24 cellular contexts compared by ENCODE assay signal in genomic region chr12:107570721-107571120, GRCh38.
DNase-seq lines count a peak whose midpoint lies in the region; ATAC-seq, FAIRE-seq and TF ChIP-seq lines count a peak whose summit lies in the region.
"Had no signal": no experiment of that assay in that cellular context is flagged by ENCODE, and none has a peak within 500 bp of the region (broad histone marks: within the 10 kb centered on the region; RNA-seq: fewer than 3 reads in every experiment).

No MANE protein-coding gene starts in this region.

- intact Hi-C loops in IMR-90 (cut with micrococcal nuclease) (no loop called here), PC-3 (cut with micrococcal nuclease) (no loop called here), endothelial cell of umbilical vein (cut with micrococcal nuclease) (no loop called here)

- DNase-seq in IMR-90 = peak; percentile 67
- peak; percentile 28 for DNase-seq in PC-3
- DNase-seq in endothelial cell of umbilical vein (ENCODE audit: low read depth, low spot score) = peak; percentile 66
- DNase-seq in renal cortical epithelial cell (ENCODE audit: low read depth) = peak; percentile 57
- DNase-seq in NCI-H2196 (lab: John Stamatoyannopoulos, UW; ENCODE audit: unreplicated experiment) = no peak
- DNase-seq in effector memory CD4-positive, alpha-beta T cell = no peak
- DNase-seq: activated CD4-positive, alpha-beta T cell treated with anti-CD3 and anti-CD28 coated beads for 1 hour; activated CD8-positive, alpha-beta memory T cell treated with anti-CD3 and anti-CD28 coated beads, Interleukin-2, amount 10 ng/mL, durations not matched to agents 7 days and 5 days; activated effector memory CD4-positive, alpha-beta T cell treated with anti-CD3 and anti-CD28 coated beads, Interleukin-2, amount 50 U/mL, for 16 hours; H7; heart left ventricle; mesendoderm; NCI-H1417 treated with DMSO at 0.1 percent for 48 hours; NCI-H510A; nephron progenitor cell; stimulated activated CD4-positive, alpha-beta T cell treated with anti-CD3 and anti-CD28 coated beads, Interleukin-12 subunit alpha, Interleukin-12 subunit beta, amount 100 ng/mL, for 4 hours; tibial artery had no signal

- H3K9me3 ChIP-seq in IMR-90 (ENCODE audit: control insufficient read depth, insufficient read depth, low read length) = no peaks in the 10 kb centered on the region
- H3K9me3 ChIP-seq in PC-3 (ENCODE audit: low read length) = no peaks in the 10 kb centered on the region
- H3K9me3 ChIP-seq in endothelial cell of umbilical vein (replicated peaks; ENCODE audit: control insufficient read depth, insufficient read depth, low read length) = no peaks in the 10 kb centered on the region
- no peaks in the 10 kb centered on the region for H3K9me3 ChIP-seq in effector memory CD4-positive, alpha-beta T cell (ENCODE audit: control insufficient read depth, low read length)
- H3K9me3 ChIP-seq: prostate gland, tibial artery had no signal

- H4K5ac ChIP-seq in IMR-90 (ENCODE audit: low read depth, low read length) = no peak overlapping the region

- no peaks in the 10 kb centered on the region for H3K79me2 ChIP-seq in PC-3 (ENCODE audit: low read length)
- no peaks in the 10 kb centered on the region for H3K79me2 ChIP-seq in endothelial cell of umbilical vein (ENCODE audit: control insufficient read depth, insufficient read depth, low read length)

- H2AK5ac ChIP-seq in IMR-90 (ENCODE audit: low read depth, low read length) = no peak overlapping the region

- H3K27me3 ChIP-seq in IMR-90 (ENCODE audit: control insufficient read depth, insufficient read depth, low read length) (no peaks in the 10 kb centered on the region), PC-3 (ENCODE audit: low read length) (no peaks in the 10 kb centered on the region), endothelial cell of umbilical vein (ENCODE audit: control insufficient read depth in 2 of 2, insufficient read depth in 2 of 2, low read length in 2 of 2) (no peaks in the 10 kb centered on the region)
- no peaks in the 10 kb centered on the region for H3K27me3 ChIP-seq in effector memory CD4-positive, alpha-beta T cell (replicated peaks; ENCODE audit: control insufficient read depth, insufficient read depth, low read length, poor library complexity, severe bottlenecking)
- H3K27me3 ChIP-seq: BLaER1 treated with 17β-estradiol and CSF1 and Interleukin-3, amounts not matched to agents 10 nM and 100 nM; heart left ventricle; tibial artery had no signal

- no peaks in the 10 kb centered on the region for H3K9me1 ChIP-seq in IMR-90 (ENCODE audit: insufficient read depth, low read length)
- H3K9me1 ChIP-seq in endothelial cell of umbilical vein (replicated peaks; ENCODE audit: control insufficient read depth, extremely low read depth, insufficient read depth, low read length) = no peaks in the 10 kb centered on the region

- in situ Hi-C loops in IMR-90 (cut with MboI; ENCODE audit: low sequenced_read_pairs) = no loop called here

- TF ChIP-seq RAD21 in IMR-90 (IDR thresholded peaks at IDR 0.05; ENCODE audit: low read length) = no peak

- H4K91ac ChIP-seq in IMR-90 (ENCODE audit: insufficient read depth, low read depth, low read length) = no peak overlapping the region

- TF ChIP-seq POLR2A in IMR-90 (IDR thresholded peaks at IDR 0.05; ENCODE audit: low read depth, low read length) (no peak), endothelial cell of umbilical vein (IDR thresholded peaks at IDR 0.05; ENCODE audit: low read depth, low read length) (no peak)

- no peak overlapping the region for H4K8ac ChIP-seq in IMR-90 (ENCODE audit: low read depth in 2 of 2, low read length in 2 of 2)

- dilution Hi-C loops in IMR-90 (cut with HindIII; ENCODE audit: low sequenced_read_pairs, unreplicated experiment) = no loop called here
- dilution Hi-C loops in endothelial cell of umbilical vein (cut with MboI; ENCODE audit: extremely low pct_ligation_motif_present, low sequenced_read_pairs) = no loop called here

- H3K14ac ChIP-seq in IMR-90 (replicated peaks; ENCODE audit: low read depth, low read length) = no peak overlapping the region

- H3K9ac ChIP-seq in IMR-90 (ENCODE audit: low read depth, low read length) (no peak overlapping the region), PC-3 (ENCODE audit: low read length) (no peak overlapping the region), endothelial cell of umbilical vein (replicated peaks; ENCODE audit: extremely low read depth, insufficient read depth, low read length) (no peak overlapping the region)
- H3K9ac ChIP-seq: BLaER1 treated with 17β-estradiol and CSF1 and Interleukin-3, amounts not matched to agents 10 nM and 100 nM had no signal

- no peak overlapping the region for H2BK20ac ChIP-seq in IMR-90 (ENCODE audit: low read depth, low read length)

- H3K4me1 ChIP-seq in IMR-90 (ENCODE audit: control insufficient read depth, insufficient read depth, low read length) (peaks cover 2% of the 10 kb centered on the region), PC-3 (ENCODE audit: insufficient read depth, low read length) (no peaks in the 10 kb centered on the region), endothelial cell of umbilical vein (ENCODE audit: control insufficient read depth, extremely low read depth, insufficient read depth, low read length) (no peaks in the 10 kb centered on the region)
- H3K4me1 ChIP-seq in effector memory CD4-positive, alpha-beta T cell (ENCODE audit: control insufficient read depth, insufficient read depth, low read length, poor library complexity, severe bottlenecking) = no peaks in the 10 kb centered on the region
- H3K4me1 ChIP-seq: heart left ventricle, prostate gland, tibial artery had no signal

- H3K36me3 ChIP-seq in IMR-90 (ENCODE audit: control insufficient read depth, insufficient read depth, low read length) (no peaks in the 10 kb centered on the region), PC-3 (ENCODE audit: low read depth, low read length) (no peaks in the 10 kb centered on the region), endothelial cell of umbilical vein (ENCODE audit: control insufficient read depth in 2 of 2, extremely low read depth in 1 of 2, insufficient read depth in 2 of 2, low read length in 2 of 2) (no peaks in the 10 kb centered on the region)
- no peaks in the 10 kb centered on the region for H3K36me3 ChIP-seq in effector memory CD4-positive, alpha-beta T cell (ENCODE audit: control insufficient read depth, insufficient read depth, low read length)
- H3K36me3 ChIP-seq: heart left ventricle, prostate gland, tibial artery had no signal

- H2BK15ac ChIP-seq in IMR-90 (ENCODE audit: low read depth, low read length) = no peak overlapping the region

- no peak overlapping the region for H3K4me2 ChIP-seq in IMR-90 (ENCODE audit: low read depth, low read length)
- H3K4me2 ChIP-seq in PC-3 (ENCODE audit: low read length) = no peak overlapping the region
- no peak overlapping the region for H3K4me2 ChIP-seq in endothelial cell of umbilical vein (ENCODE audit: insufficient read depth, low read length)
- H3K4me2 ChIP-seq: BLaER1 treated with 17β-estradiol and CSF1 and Interleukin-3, amounts not matched to agents 10 nM and 100 nM had no signal

- H3F3A ChIP-seq in PC-3 (ENCODE audit: low read length, unreplicated experiment) = no peaks in the 10 kb centered on the region

- POLR2A ChIA-PET in IMR-90 (lab: Charles Lee; ENCODE audit: unreplicated experiment) (no interaction called here), PC-3 (lab: Charles Lee; ENCODE audit: unreplicated experiment) (interaction anchor here (0.6 kb wide), 1 partner anchor 74 kb away, joined by 4 read pairs; no protein-coding TSS in a partner anchor), endothelial cell of umbilical vein (lab: Charles Lee) (no interaction called here)

- no peaks in the 10 kb centered on the region for H3K9me2 ChIP-seq in PC-3 (replicated peaks; ENCODE audit: low read length)

- no peak overlapping the region for H2AK9ac ChIP-seq in IMR-90 (replicated peaks; ENCODE audit: low read depth, low read length, poor library complexity)

- no peak overlapping the region for H3K18ac ChIP-seq in IMR-90 (ENCODE audit: low read depth, low read length)

- no peak for FAIRE-seq in endothelial cell of umbilical vein (lab: Jason Lieb, UNC)
- FAIRE-seq: colon, islet of Langerhans had no signal

- H3K4me3 ChIP-seq in IMR-90 (ENCODE audit: insufficient read depth, low read depth, low read length) (no peak overlapping the region), PC-3 (ENCODE audit: low read length) (no peak overlapping the region), endothelial cell of umbilical vein (replicated peaks in 1 of 3; ENCODE audit: insufficient read depth in 1 of 3, low read depth in 1 of 3, low read length in 3 of 3) (no peak overlapping the region)
- no peak overlapping the region for H3K4me3 ChIP-seq in effector memory CD4-positive, alpha-beta T cell (ENCODE audit: insufficient read depth, low read depth, low read length, poor library complexity, severe bottlenecking)
- H3K4me3 ChIP-seq: BLaER1 treated with 17β-estradiol and CSF1 and Interleukin-3, amounts not matched to agents 10 nM and 100 nM; heart left ventricle; prostate gland; SK-N-MC; tibial artery had no signal

- H4K20me1 ChIP-seq in IMR-90 (ENCODE audit: insufficient read depth, low read length) = no peaks in the 10 kb centered on the region
- no peaks in the 10 kb centered on the region for H4K20me1 ChIP-seq in PC-3 (ENCODE audit: low read length)
- H4K20me1 ChIP-seq in endothelial cell of umbilical vein (replicated peaks; ENCODE audit: control insufficient read depth, extremely low read depth, insufficient read depth, low read length) = no peaks in the 10 kb centered on the region

- H2AFZ ChIP-seq in IMR-90 (replicated peaks; ENCODE audit: low read length, poor library complexity) = no peak overlapping the region
- H2AFZ ChIP-seq in PC-3 (ENCODE audit: low read length) = no peak overlapping the region
- no peak overlapping the region for H2AFZ ChIP-seq in endothelial cell of umbilical vein (ENCODE audit: low read depth, low read length)

- H2BK120ac ChIP-seq in IMR-90 (ENCODE audit: low read depth, low read length) = no peak overlapping the region

- no peak overlapping the region for H3K27ac ChIP-seq in IMR-90 (ENCODE audit: insufficient read depth, low read length)
- no peak overlapping the region for H3K27ac ChIP-seq in PC-3 (ENCODE audit: low read length)
- H3K27ac ChIP-seq in endothelial cell of umbilical vein (ENCODE audit: insufficient read depth, low read depth, low read length) = no peak overlapping the region
- H3K27ac ChIP-seq in effector memory CD4-positive, alpha-beta T cell (ENCODE audit: insufficient read depth, low read length, poor library complexity, severe bottlenecking) = no peak overlapping the region
- H3K27ac ChIP-seq: BLaER1 treated with 17β-estradiol and CSF1 and Interleukin-3, amounts not matched to agents 10 nM and 100 nM; heart left ventricle; prostate gland; SK-N-MC; tibial artery had no signal

- CTCF ChIA-PET in IMR-90 (lab: Yijun Ruan, JAX) = no interaction called here
- CTCF ChIA-PET in PC-3 (lab: Charles Lee) = no interaction called here
- CTCF ChIA-PET in endothelial cell of umbilical vein (lab: Charles Lee) = no interaction called here

- no peak overlapping the region for H3K56ac ChIP-seq in IMR-90 (ENCODE audit: extremely low read depth, insufficient read depth, low read length)

- no CpG with 5 or more reads among the region's 1 CpG for WGBS in IMR-90 (ENCODE audit: extremely low coverage in 2 of 2, insufficient read length in 1 of 2), 2 experiments

- H3K23ac ChIP-seq in IMR-90 (ENCODE audit: low read depth, low read length) = no peak overlapping the region

- H3K4ac ChIP-seq in IMR-90 (ENCODE audit: low read depth, low read length) = no peak overlapping the region

- ATAC-seq in IMR-90 (ENCODE audit: low read depth) = peak; percentile 67
- no peak for ATAC-seq in PC-3
- ATAC-seq in GM18873 (IDR thresholded peaks at IDR 0.05; ENCODE audit: low FRiP score, unreplicated experiment) = no peak
- ATAC-seq: activated CD8-positive, alpha-beta memory T cell treated with anti-CD3 and anti-CD28 coated beads, Interleukin-2, amount 10 ng/mL, durations not matched to agents 7 days and 5 days; stimulated activated memory B cell treated with anti-CD40 and anti-IgM and Interleukin-4, amounts not matched to agents 10 μg/mL and 1 μg/mL and 100 μg/mL, for 72 hours had no signal

- no peak overlapping the region for H2BK5ac ChIP-seq in IMR-90 (ENCODE audit: low read depth, low read length, poor library complexity, severe bottlenecking)

- H3K79me1 ChIP-seq in IMR-90 (ENCODE audit: low read depth in 1 of 2, low read length in 2 of 2) = no peaks in the 10 kb centered on the region

- no peak for TF ChIP-seq CTCF in IMR-90 (conservative IDR thresholded peaks at IDR 0.05; ENCODE audit: low read depth, low read length)
- no peak for TF ChIP-seq CTCF in PC-3 (conservative IDR thresholded peaks at IDR 0.05; ENCODE audit: low read depth, low read length)
- TF ChIP-seq CTCF in endothelial cell of umbilical vein (IDR thresholded peaks at IDR 0.05; ENCODE audit: extremely low read depth in 1 of 2, insufficient read depth in 1 of 2, low read depth in 1 of 2, low read length in 2 of 2) = no peak

- BruUV-seq in IMR-90 (replicated peaks; lab: Mats Ljungman, UMichigan) = no TSS peak
- BruUV-seq in PC-3 (replicated peaks; lab: Mats Ljungman, UMichigan) = no TSS peak
- BruUV-seq in endothelial cell of umbilical vein (replicated peaks; lab: Mats Ljungman, UMichigan) = no TSS peak

Comparison
In these comparisons a context has a peak if more than half of its experiments do, and no peak if none do; other contexts are left out.
1. DNase-seq: peak in IMR-90 (single experiment), PC-3 (single experiment), endothelial cell of umbilical vein (single experiment) and renal cortical epithelial cell (single experiment); none in NCI-H2196 (single experiment) and effector memory CD4-positive, alpha-beta T cell (0 of 3).